ENCODE assay signal across 11 cellular contexts in the genomic region with DNA sequence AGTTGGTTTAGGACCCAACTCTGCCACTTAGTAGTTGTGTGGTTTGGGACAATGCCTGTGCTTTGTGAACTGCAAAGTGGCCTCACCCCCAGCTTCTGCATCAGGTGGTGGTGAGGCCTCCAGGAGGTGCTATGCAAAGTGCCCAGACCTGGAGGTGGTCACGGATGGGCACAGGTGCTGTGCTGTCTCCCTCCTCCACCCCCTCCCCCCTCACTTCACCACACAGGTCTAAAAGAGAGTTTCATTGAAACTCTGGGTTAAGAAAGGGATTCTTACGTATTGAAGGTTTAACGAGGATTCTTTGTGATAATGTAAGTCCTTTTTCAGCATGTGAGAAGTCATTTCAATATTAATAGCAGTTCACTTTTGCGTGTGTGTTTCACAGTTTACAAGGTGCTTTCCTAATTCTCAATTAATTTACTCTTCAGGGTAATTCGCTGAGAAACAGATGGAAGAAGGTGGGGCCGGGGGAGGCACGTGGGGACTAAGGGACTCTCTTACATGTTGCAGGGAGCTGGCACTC.
DNase-seq lines count a peak whose midpoint lies in the region; ATAC-seq and TF ChIP-seq lines count a peak whose summit lies in the region.
"Had no signal": no experiment of that assay in that cellular context is flagged by ENCODE, and none has a peak within 500 bp of the region (broad histone marks: within the 10 kb centered on the region; RNA-seq: fewer than 3 reads in every experiment).

No MANE protein-coding gene starts in this region.

- DNase-seq in activated naive CD8-positive, alpha-beta T cell treated with anti-CD3 and anti-CD28 coated beads for 36 hours = no peak
- DNase-seq in activated naive CD8-positive, alpha-beta T cell treated with anti-CD3 and anti-CD28 coated beads, Interleukin-2, amount 50 U/mL, for 24 hours = no peak
- peak; percentile 61 for DNase-seq in stimulated activated naive B cell treated with anti-CD40 and anti-IgM and Interleukin-4, amounts not matched to agents 10 μg/mL and 1 μg/mL and 100 μg/mL, for 72 hours
- no peak for DNase-seq in right lobe of liver
- no peak for DNase-seq in GM10266 (ENCODE audit: extremely low spot score)
- no peak for DNase-seq in DMS79 (lab: John Stamatoyannopoulos, UW)
- DNase-seq: PC-9; small intestine; stimulated activated CD8-positive, alpha-beta memory T cell treated with anti-CD3 and anti-CD28 coated beads, Interleukin-4, amount 100 ng/mL, for 48 hours had no signal

- H3K36me3 Mint-ChIP-seq in activated naive CD8-positive, alpha-beta T cell treated with anti-CD3 and anti-CD28 coated beads for 36 hours = no peaks in the 10 kb centered on the region
- no peaks in the 10 kb centered on the region for H3K36me3 Mint-ChIP-seq in activated naive CD8-positive, alpha-beta T cell treated with anti-CD3 and anti-CD28 coated beads, Interleukin-2, amount 50 U/mL, for 24 hours (ENCODE audit: low read depth)
- H3K36me3 Mint-ChIP-seq in stimulated activated naive B cell treated with anti-CD40 and anti-IgM and Interleukin-4, amounts not matched to agents 10 μg/mL and 1 μg/mL and 100 μg/mL, for 72 hours = no peaks in the 10 kb centered on the region

- no peak overlapping the region for H3K4me3 Mint-ChIP-seq in activated naive CD8-positive, alpha-beta T cell treated with anti-CD3 and anti-CD28 coated beads for 36 hours
- no peak overlapping the region for H3K4me3 Mint-ChIP-seq in activated naive CD8-positive, alpha-beta T cell treated with anti-CD3 and anti-CD28 coated beads, Interleukin-2, amount 50 U/mL, for 24 hours
- H3K4me3 Mint-ChIP-seq in stimulated activated naive B cell treated with anti-CD40 and anti-IgM and Interleukin-4, amounts not matched to agents 10 μg/mL and 1 μg/mL and 100 μg/mL, for 72 hours = peak overlapping the region in 1 of 2 donors; percentile 17

- no peak overlapping the region for H3K4me3 ChIP-seq in right lobe of liver
- H3K4me3 ChIP-seq: PC-9 had no signal

- TF ChIP-seq POLR2A in right lobe of liver (IDR thresholded peaks at IDR 0.05) = no peak

- no peaks in the 10 kb centered on the region for H3K27me3 ChIP-seq in right lobe of liver

- ATAC-seq in activated naive CD8-positive, alpha-beta T cell treated with anti-CD3 and anti-CD28 coated beads, Interleukin-2, amount 50 U/mL, for 24 hours = no peak
- ATAC-seq in HG02759 (IDR thresholded peaks at IDR 0.05; ENCODE audit: unreplicated experiment) = peak; percentile 81
- peak; percentile 74 for ATAC-seq in HG03571 (IDR thresholded peaks at IDR 0.05; ENCODE audit: unreplicated experiment)
- ATAC-seq in stimulated activated naive B cell treated with anti-CD40 and anti-IgM and Interleukin-4, amounts not matched to agents 10 μg/mL and 1 μg/mL and 100 μg/mL, for 72 hours (replicated peaks) = peak; percentile 77 to 79
- ATAC-seq in right lobe of liver = no peak

- peak overlapping the region; percentile 14 for H3K27ac Mint-ChIP-seq in activated naive CD8-positive, alpha-beta T cell treated with anti-CD3 and anti-CD28 coated beads for 36 hours
- no peak overlapping the region for H3K27ac Mint-ChIP-seq in activated naive CD8-positive, alpha-beta T cell treated with anti-CD3 and anti-CD28 coated beads, Interleukin-2, amount 50 U/mL, for 24 hours
- H3K27ac Mint-ChIP-seq in stimulated activated naive B cell treated with anti-CD40 and anti-IgM and Interleukin-4, amounts not matched to agents 10 μg/mL and 1 μg/mL and 100 μg/mL, for 72 hours = peak overlapping the region; percentile 42

- no peaks in the 10 kb centered on the region for H3K9me3 Mint-ChIP-seq in activated naive CD8-positive, alpha-beta T cell treated with anti-CD3 and anti-CD28 coated beads for 36 hours
- H3K9me3 Mint-ChIP-seq in activated naive CD8-positive, alpha-beta T cell treated with anti-CD3 and anti-CD28 coated beads, Interleukin-2, amount 50 U/mL, for 24 hours = no peaks in the 10 kb centered on the region
- H3K9me3 Mint-ChIP-seq in stimulated activated naive B cell treated with anti-CD40 and anti-IgM and Interleukin-4, amounts not matched to agents 10 μg/mL and 1 μg/mL and 100 μg/mL, for 72 hours = no peaks in the 10 kb centered on the region

- TF ChIP-seq CTCF in right lobe of liver (IDR thresholded peaks at IDR 0.05) (no peak), GM10266 (IDR thresholded peaks at IDR 0.05; ENCODE audit: control insufficient read depth, insufficient read depth, low read depth, missing control alignments) (no peak)

- 66% methylated on average over 6 of the region's 7 CpGs for WGBS in right lobe of liver (ENCODE audit: insufficient coverage, low coverage, low lambda C conversion rate, missing lambda C conversion rate)

- H3K27me3 Mint-ChIP-seq in activated naive CD8-positive, alpha-beta T cell treated with anti-CD3 and anti-CD28 coated beads for 36 hours = no peaks in the 10 kb centered on the region
- no peaks in the 10 kb centered on the region for H3K27me3 Mint-ChIP-seq in activated naive CD8-positive, alpha-beta T cell treated with anti-CD3 and anti-CD28 coated beads, Interleukin-2, amount 50 U/mL, for 24 hours
- H3K27me3 Mint-ChIP-seq in stimulated activated naive B cell treated with anti-CD40 and anti-IgM and Interleukin-4, amounts not matched to agents 10 μg/mL and 1 μg/mL and 100 μg/mL, for 72 hours = no peaks in the 10 kb centered on the region

- H3K4me1 ChIP-seq in right lobe of liver = no peaks in the 10 kb centered on the region

- no peaks in the 10 kb centered on the region for H3K9me3 ChIP-seq in right lobe of liver

- peaks cover 5% of the 10 kb centered on the region for H3K4me1 Mint-ChIP-seq in activated naive CD8-positive, alpha-beta T cell treated with anti-CD3 and anti-CD28 coated beads for 36 hours
- peaks cover 12% of the 10 kb centered on the region for H3K4me1 Mint-ChIP-seq in activated naive CD8-positive, alpha-beta T cell treated with anti-CD3 and anti-CD28 coated beads, Interleukin-2, amount 50 U/mL, for 24 hours
- peaks cover 21 to 54% of the 10 kb centered on the region in 2 donors for H3K4me1 Mint-ChIP-seq in stimulated activated naive B cell treated with anti-CD40 and anti-IgM and Interleukin-4, amounts not matched to agents 10 μg/mL and 1 μg/mL and 100 μg/mL, for 72 hours

- no peak overlapping the region for H3K27ac ChIP-seq in right lobe of liver
- H3K27ac ChIP-seq: PC-9 had no signal

- intact Hi-C loops in right lobe of liver (cut with DNase I) = no loop called here

- H3K36me3 ChIP-seq in right lobe of liver = no peaks in the 10 kb centered on the region

Comparison
In these comparisons a context has a peak if more than half of its experiments do, and no peak if none do; other contexts are left out.
1. ATAC-seq: peak in HG02759 (single experiment), HG03571 (single experiment) and stimulated activated naive B cell treated with anti-CD40 and anti-IgM and Interleukin-4, amounts not matched to agents 10 μg/mL and 1 μg/mL and 100 μg/mL, for 72 hours (2 of 2); none in activated naive CD8-positive, alpha-beta T cell treated with anti-CD3 and anti-CD28 coated beads, Interleukin-2, amount 50 U/mL, for 24 hours (single experiment) and right lobe of liver (0 of 4).